ENCODE assay signal across 21 cellular contexts in genomic region chr2:184402381-184402780, GRCh38.
"Had no signal": no experiment of that assay in that cellular context is flagged by ENCODE, and none has a peak within 500 bp of the region (broad histone marks: within the 10 kb centered on the region; RNA-seq: fewer than 3 reads in every experiment).

No MANE protein-coding gene starts in this region.

- H3K27ac Mint-ChIP-seq: activated B cell treated with CpG ODN at 0.5 μM for 24 hours; activated CD4-positive, alpha-beta T cell treated with anti-CD3 and anti-CD28 coated beads, Interleukin-2, amount 10 ng/mL, durations not matched to agents 24 days and 14 days; activated CD8-positive, alpha-beta memory T cell treated with anti-CD3 and anti-CD28 coated beads, Interleukin-2, amount 10 ng/mL, durations not matched to agents 7 days and 5 days; activated naive CD4-positive, alpha-beta T cell treated with anti-CD3 and anti-CD28 coated beads, Interleukin-2, amount 50 U/mL, for 72 hours; activated naive CD8-positive, alpha-beta T cell treated with anti-CD3 and anti-CD28 coated beads, Interleukin-2, amount 50 U/mL, for 24 hours; activated T-cell treated with anti-CD3 and anti-CD28 coated beads, Interleukin-2, amount 50 U/mL, for 24 hours; T-helper 1 cell treated with Interleukin-12 subunit alpha and Interleukin-12 subunit beta and Interleukin-4 antibody, amounts not matched to agents 30 μg/mL and 1 μg/mL, for 36 hours had no signal

- H3K4me3 ChIP-seq: SK-N-MC had no signal

- DNase-seq: activated B cell treated with CpG ODN at 0.5 μM for 24 hours; activated CD4-positive, alpha-beta T cell treated with anti-CD3 and anti-CD28 coated beads for 1 hour; activated CD4-positive, alpha-beta T cell treated with anti-CD3 and anti-CD28 coated beads, Interleukin-2, amount 10 ng/mL, durations not matched to agents 24 days and 14 days; activated CD4-positive, alpha-beta T cell treated with anti-CD3 and anti-CD28 coated beads, Interleukin-2, amount 50 U/mL, for 48 hours; activated CD8-positive, alpha-beta memory T cell treated with anti-CD3 and anti-CD28 coated beads, Interleukin-2, amount 10 ng/mL, durations not matched to agents 7 days and 5 days; activated effector memory CD4-positive, alpha-beta T cell treated with anti-CD3 and anti-CD28 coated beads, Interleukin-2, amount 50 U/mL, for 16 hours; activated naive CD4-positive, alpha-beta T cell treated with Interleukin-2 at 50 U/mL for 16 hours; activated naive CD8-positive, alpha-beta T cell treated with anti-CD3 and anti-CD28 coated beads, Interleukin-2, amount 50 U/mL, for 24 hours; activated T-cell treated with anti-CD3 and anti-CD28 coated beads, Interleukin-2, amount 50 U/mL, for 24 hours; cerebellar nuclear complex; Karpas-422; NCI-H1105 treated with DMSO at 0.1 percent for 48 hours; NCI-H1436 treated with DMSO at 0.1 percent for 48 hours; NCI-H187; NCI-H2081; NCI-H446; NCI-H524; T1000 had no signal

- H3K27ac ChIP-seq: SK-N-MC had no signal

- H3K4me3 Mint-ChIP-seq: activated B cell treated with CpG ODN at 0.5 μM for 24 hours; activated CD4-positive, alpha-beta T cell treated with anti-CD3 and anti-CD28 coated beads, Interleukin-2, amount 10 ng/mL, durations not matched to agents 24 days and 14 days; activated CD8-positive, alpha-beta memory T cell treated with anti-CD3 and anti-CD28 coated beads, Interleukin-2, amount 10 ng/mL, durations not matched to agents 7 days and 5 days; activated naive CD8-positive, alpha-beta T cell treated with anti-CD3 and anti-CD28 coated beads, Interleukin-2, amount 50 U/mL, for 24 hours; activated T-cell treated with anti-CD3 and anti-CD28 coated beads, Interleukin-2, amount 50 U/mL, for 24 hours; T-helper 1 cell treated with Interleukin-12 subunit alpha and Interleukin-12 subunit beta and Interleukin-4 antibody, amounts not matched to agents 30 μg/mL and 1 μg/mL, for 36 hours had no signal

- H3K27me3 Mint-ChIP-seq: activated B cell treated with CpG ODN at 0.5 μM for 24 hours; activated CD4-positive, alpha-beta T cell treated with anti-CD3 and anti-CD28 coated beads, Interleukin-2, amount 10 ng/mL, durations not matched to agents 24 days and 14 days; activated CD8-positive, alpha-beta memory T cell treated with anti-CD3 and anti-CD28 coated beads, Interleukin-2, amount 10 ng/mL, durations not matched to agents 7 days and 5 days; activated naive CD8-positive, alpha-beta T cell treated with anti-CD3 and anti-CD28 coated beads, Interleukin-2, amount 50 U/mL, for 24 hours; activated T-cell treated with anti-CD3 and anti-CD28 coated beads, Interleukin-2, amount 50 U/mL, for 24 hours had no signal

- H3K36me3 Mint-ChIP-seq: activated CD8-positive, alpha-beta memory T cell treated with anti-CD3 and anti-CD28 coated beads, Interleukin-2, amount 10 ng/mL, durations not matched to agents 7 days and 5 days; activated naive CD4-positive, alpha-beta T cell treated with anti-CD3 and anti-CD28 coated beads, Interleukin-2, amount 50 U/mL, for 72 hours had no signal

- ATAC-seq: activated CD8-positive, alpha-beta memory T cell treated with anti-CD3 and anti-CD28 coated beads, Interleukin-2, amount 10 ng/mL, durations not matched to agents 7 days and 5 days; activated naive CD4-positive, alpha-beta T cell treated with anti-CD3 and anti-CD28 coated beads, Interleukin-2, amount 50 U/mL, for 72 hours; activated naive CD8-positive, alpha-beta T cell treated with anti-CD3 and anti-CD28 coated beads, Interleukin-2, amount 50 U/mL, for 24 hours had no signal

- H3K4me1 Mint-ChIP-seq: activated B cell treated with CpG ODN at 0.5 μM for 24 hours; activated CD4-positive, alpha-beta T cell treated with anti-CD3 and anti-CD28 coated beads, Interleukin-2, amount 10 ng/mL, durations not matched to agents 24 days and 14 days; activated CD8-positive, alpha-beta memory T cell treated with anti-CD3 and anti-CD28 coated beads, Interleukin-2, amount 10 ng/mL, durations not matched to agents 7 days and 5 days; activated naive CD8-positive, alpha-beta T cell treated with anti-CD3 and anti-CD28 coated beads, Interleukin-2, amount 50 U/mL, for 24 hours had no signal

- H3K9me3 Mint-ChIP-seq: activated CD4-positive, alpha-beta T cell treated with anti-CD3 and anti-CD28 coated beads, Interleukin-2, amount 10 ng/mL, durations not matched to agents 24 days and 14 days; T-helper 1 cell treated with Interleukin-12 subunit alpha and Interleukin-12 subunit beta and Interleukin-4 antibody, amounts not matched to agents 30 μg/mL and 1 μg/mL, for 36 hours had no signal
